In the genomic region with DNA sequence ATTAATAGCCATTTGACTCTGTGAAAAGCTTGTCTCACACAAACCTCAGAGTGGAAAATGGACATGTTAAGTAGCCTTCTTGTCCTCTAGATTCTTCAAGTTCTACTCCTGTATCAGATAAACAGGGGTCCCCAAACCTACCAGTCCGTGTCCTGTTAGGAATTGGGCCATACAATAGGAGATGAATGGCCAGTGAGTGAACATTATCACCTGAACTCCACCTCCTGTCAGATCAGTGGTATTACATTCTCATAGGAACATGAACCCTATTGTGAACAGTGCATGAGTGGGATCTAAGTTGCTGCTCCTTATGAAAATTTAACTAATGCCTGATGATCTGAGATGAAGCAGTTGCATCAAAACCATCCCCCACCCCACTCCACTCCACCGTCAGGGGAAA, we compare ENCODE assay signal across 8 cellular contexts.
A peak's percentile ranks its signal among the peaks of the same experiment; 100 is the strongest.
DNase-seq lines count a peak whose midpoint lies in the region.

No MANE protein-coding gene starts in this region.

- DNase-seq in EH (ENCODE audit: low read depth) (peak; percentile 9), H4 (ENCODE audit: low spot score) (peak; percentile 44), OCI-M1 (lab: John Stamatoyannopoulos, UW) (peak; percentile 30), iPS DF 19.7 (ENCODE audit: low read depth, low spot score) (peak; percentile 12), HuH-7.5 (ENCODE audit: low spot score) (no peak), T-helper 9 cell (no peak)
- no peak for DNase-seq in activated CD4-positive, alpha-beta T cell treated with anti-CD3 and anti-CD28 coated beads for 4 hours
- DNase-seq in activated CD4-positive, CD25-positive, alpha-beta regulatory T cell treated with anti-CD3 and anti-CD28 coated beads, Interleukin-2, amount 50 U/mL, for 72 hours = no peak

Comparison
In these comparisons a context has a peak if more than half of its experiments do, and no peak if none do; other contexts are left out.
1. DNase-seq: peak in EH (single experiment), H4 (single experiment), OCI-M1 (single experiment) and iPS DF 19.7 (single experiment); none in activated CD4-positive, alpha-beta T cell treated with anti-CD3 and anti-CD28 coated beads for 4 hours (0 of 2), HuH-7.5 (single experiment), activated CD4-positive, CD25-positive, alpha-beta regulatory T cell treated with anti-CD3 and anti-CD28 coated beads, Interleukin-2, amount 50 U/mL, for 72 hours (single experiment) and T-helper 9 cell (single experiment).